Comparison of ENCODE assay signal across 14 cellular contexts in the genomic region with DNA sequence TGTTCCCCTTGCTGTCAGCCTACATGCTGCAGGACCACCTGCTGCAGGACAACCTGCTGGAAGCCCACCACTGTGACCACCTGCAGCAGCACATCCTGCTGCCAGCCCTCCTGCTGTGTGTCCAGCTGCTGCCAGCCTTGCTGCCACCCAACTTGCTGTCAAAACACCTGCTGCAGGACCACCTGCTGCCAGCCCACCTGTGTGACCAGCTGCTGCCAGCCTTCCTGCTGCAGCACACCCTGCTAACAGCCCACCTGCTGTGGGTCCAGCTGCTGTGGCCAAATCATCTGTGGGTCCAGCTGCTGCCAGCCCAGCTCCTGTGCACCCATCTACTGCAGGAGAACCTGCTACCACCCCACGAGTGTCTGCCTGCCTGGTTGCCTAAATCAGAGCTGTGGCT. TPM values are rescaled to one million over a fixed set of nuclear protein-coding genes. Genes with fewer than 3 reads are reported as not detected.
A peak's percentile ranks its signal among the peaks of the same experiment; 100 is the strongest.
DNase-seq lines count a peak whose midpoint lies in the region; ATAC-seq and TF ChIP-seq lines count a peak whose summit lies in the region.
"Not testable (repeated sequence)": the region's sequence is repeated elsewhere in the genome, so short reads cannot be mapped to it uniquely, and the experiment has no call there.
"Had no signal": no experiment of that assay in that cellular context is flagged by ENCODE, and none has a peak within 500 bp of the region (broad histone marks: within the 10 kb centered on the region; RNA-seq: fewer than 3 reads in every experiment).

No MANE protein-coding gene starts in this region.

- not testable (repeated sequence) for DNase-seq in activated naive CD4-positive, alpha-beta T cell treated with anti-CD3 and anti-CD28 coated beads, Interleukin-2, amount 10 ng/mL, durations not matched to agents 7 days and 5 days

- not testable (repeated sequence) for H3K27ac ChIP-seq in HEK293 (ENCODE audit: extremely low read depth, low read depth, low read length)

- not testable (repeated sequence) for H3K4me1 Mint-ChIP-seq in activated T-helper 17 cell treated with anti-CD3 and anti-CD28 coated beads, Interleukin-2, amount 50 U/mL, for 72 hours; activated naive CD4-positive, alpha-beta T cell treated with anti-CD3 and anti-CD28 coated beads, Interleukin-2, amount 10 ng/mL, durations not matched to agents 7 days and 5 days

- CTCF ChIA-PET in HEK293 (lab: Yijun Ruan, JAX); activated naive CD4-positive, alpha-beta T cell treated with anti-CD3 and anti-CD28 coated beads, Interleukin-2, amount 10 ng/mL, durations not matched to agents 7 days and 5 days (lab: Charles Lee): not testable (repeated sequence)

- POLR2A ChIA-PET in HEK293 (lab: Yijun Ruan, JAX), result not testable (repeated sequence)

- not testable (repeated sequence) for TF ChIP-seq CTCF in HEK293 (tag by site-specific recombination; IDR thresholded peaks at IDR 0.05)

- ATAC-seq in activated T-helper 17 cell treated with anti-CD3 and anti-CD28 coated beads, Interleukin-2, amount 50 U/mL, for 72 hours (replicated peaks), result not testable (repeated sequence)

- not testable (repeated sequence) for H3K36me3 ChIP-seq in HEK293 (ENCODE audit: control insufficient read depth in 2 of 2, insufficient read depth in 1 of 2, low read length in 2 of 2)

- not testable (repeated sequence) for H3K4me1 ChIP-seq in HEK293 (ENCODE audit: control insufficient read depth, insufficient read depth, low read length)

- not testable (repeated sequence) for H3K4me3 Mint-ChIP-seq in activated T-helper 17 cell treated with anti-CD3 and anti-CD28 coated beads, Interleukin-2, amount 50 U/mL, for 72 hours; activated naive CD4-positive, alpha-beta T cell treated with anti-CD3 and anti-CD28 coated beads, Interleukin-2, amount 10 ng/mL, durations not matched to agents 7 days and 5 days

- H3K9me3 ChIP-seq in HEK293 (ENCODE audit: control insufficient read depth, insufficient read depth, low read depth, low read length), result not testable (repeated sequence)

- H3K9me3 Mint-ChIP-seq in activated T-helper 17 cell treated with anti-CD3 and anti-CD28 coated beads, Interleukin-2, amount 50 U/mL, for 72 hours; activated naive CD4-positive, alpha-beta T cell treated with anti-CD3 and anti-CD28 coated beads, Interleukin-2, amount 10 ng/mL, durations not matched to agents 7 days and 5 days: not testable (repeated sequence)

- not testable (repeated sequence) for H3K4me3 ChIP-seq in HEK293 (ENCODE audit: low read depth, low read length)

- peaks cover 18% of the 10 kb centered on the region for H3K27me3 Mint-ChIP-seq in activated T-helper 17 cell treated with anti-CD3 and anti-CD28 coated beads, Interleukin-2, amount 50 U/mL, for 72 hours
- H3K27me3 Mint-ChIP-seq in activated naive CD4-positive, alpha-beta T cell treated with anti-CD3 and anti-CD28 coated beads, Interleukin-2, amount 10 ng/mL, durations not matched to agents 7 days and 5 days, result peaks cover 23% of the 10 kb centered on the region

- H3K36me3 Mint-ChIP-seq in activated T-helper 17 cell treated with anti-CD3 and anti-CD28 coated beads, Interleukin-2, amount 50 U/mL, for 72 hours (ENCODE audit: low read depth); activated naive CD4-positive, alpha-beta T cell treated with anti-CD3 and anti-CD28 coated beads, Interleukin-2, amount 10 ng/mL, durations not matched to agents 7 days and 5 days: not testable (repeated sequence)

- peak overlapping the region; percentile 24 for H3K27ac Mint-ChIP-seq in activated T-helper 17 cell treated with anti-CD3 and anti-CD28 coated beads, Interleukin-2, amount 50 U/mL, for 72 hours
- H3K27ac Mint-ChIP-seq in activated naive CD4-positive, alpha-beta T cell treated with anti-CD3 and anti-CD28 coated beads, Interleukin-2, amount 10 ng/mL, durations not matched to agents 7 days and 5 days, result peak overlapping the region; percentile 45

TF ChIP-seq in HEK293, 187 proteins besides CTCF, POLR2A, EP300 and RAD21:
- TF ChIP-seq SCRT2 (tag by site-specific recombination; IDR thresholded peaks at IDR 0.05) (peak; percentile 51), SCRT1 (tag by site-specific recombination; IDR thresholded peaks at IDR 0.05; ENCODE audit: borderline replicate concordance) (peak; percentile 76; the same call in 1 of the 2 replicates), ZIC2 (tag by site-specific recombination; IDR thresholded peaks at IDR 0.05) (peak; percentile 68)
TF ChIP-seq in HEK293: peak in this region for 3; not testable (repeated sequence) for 184.

RNA-seq across cellular contexts. Expression of a gene that starts 4.2 kb away (rescaled TPM):
- total RNA-seq in activated T-helper 17 cell treated with anti-CD3 and anti-CD28 coated beads, Interleukin-2, amount 50 U/mL, for 72 hours, result not detected
- total RNA-seq: A172; A673; B cell; Caco-2; Calu3; CD4-positive, alpha-beta memory T cell; CD4-positive, alpha-beta T cell; CD4-positive, CD25-positive, alpha-beta regulatory T cell; CD8-positive, alpha-beta memory T cell; CD8-positive, alpha-beta T cell; Daoy had no signal

RNA-seq across cellular contexts. Expression of a gene that starts 6.1 kb away (rescaled TPM):
- total RNA-seq in activated T-helper 17 cell treated with anti-CD3 and anti-CD28 coated beads, Interleukin-2, amount 50 U/mL, for 72 hours, result not detected
- total RNA-seq: A172; A673; B cell; Caco-2; Calu3; CD4-positive, alpha-beta memory T cell; CD4-positive, alpha-beta T cell; CD4-positive, CD25-positive, alpha-beta regulatory T cell; CD8-positive, alpha-beta memory T cell; CD8-positive, alpha-beta T cell; Daoy had no signal

RNA-seq across cellular contexts. Expression of a gene that starts 16.1 kb away (rescaled TPM):
- not detected for total RNA-seq in activated T-helper 17 cell treated with anti-CD3 and anti-CD28 coated beads, Interleukin-2, amount 50 U/mL, for 72 hours
- total RNA-seq: A172; A673; B cell; Caco-2; Calu3; CD4-positive, alpha-beta memory T cell; CD4-positive, alpha-beta T cell; CD4-positive, CD25-positive, alpha-beta regulatory T cell; CD8-positive, alpha-beta memory T cell; CD8-positive, alpha-beta T cell; Daoy had no signal

RNA-seq across cellular contexts. Expression of a gene that starts 21.8 kb away (rescaled TPM):
- total RNA-seq in activated T-helper 17 cell treated with anti-CD3 and anti-CD28 coated beads, Interleukin-2, amount 50 U/mL, for 72 hours, result not detected
- total RNA-seq: A172; A673; B cell; Caco-2; Calu3; CD4-positive, alpha-beta memory T cell; CD4-positive, alpha-beta T cell; CD4-positive, CD25-positive, alpha-beta regulatory T cell; CD8-positive, alpha-beta memory T cell; CD8-positive, alpha-beta T cell; Daoy had no signal

RNA-seq across cellular contexts. Expression of a gene that starts 31.3 kb away (rescaled TPM):
- not detected for total RNA-seq in activated T-helper 17 cell treated with anti-CD3 and anti-CD28 coated beads, Interleukin-2, amount 50 U/mL, for 72 hours
- total RNA-seq: A673; B cell; Caco-2; Calu3; CD4-positive, alpha-beta memory T cell; CD4-positive, alpha-beta T cell; CD4-positive, CD25-positive, alpha-beta regulatory T cell; CD8-positive, alpha-beta memory T cell; CD8-positive, alpha-beta T cell; Daoy had no signal
